Comparison of ENCODE assay signal across 10 cellular contexts in genomic region chr1:27135920-27136551, GRCh38. TPM values are rescaled to one million over a fixed set of nuclear protein-coding genes. Genes with fewer than 3 reads are reported as not detected.
A peak's percentile ranks its signal among the peaks of the same experiment; 100 is the strongest.
DNase-seq lines count a peak whose midpoint lies in the region; ATAC-seq and TF ChIP-seq lines count a peak whose summit lies in the region.
"Had no signal": no experiment of that assay in that cellular context is flagged by ENCODE, and none has a peak within 500 bp of the region (broad histone marks: within the 10 kb centered on the region; RNA-seq: fewer than 3 reads in every experiment).

No MANE protein-coding gene starts in this region.

- peak overlapping the region; percentile 98 to 100 (median 100) for H3K27ac Mint-ChIP-seq in CD4-positive, alpha-beta memory T cell
- H3K27ac Mint-ChIP-seq in neural progenitor cell: no peak overlapping the region

- peak overlapping the region; percentile 67 for H3K27ac ChIP-seq in CD4-positive, alpha-beta memory T cell (ENCODE audit: low read depth, low read length)
- H3K27ac ChIP-seq in HL-60 (replicated peaks) (peak overlapping the region; percentile 89), neural progenitor cell (no peak overlapping the region)
- H3K27ac ChIP-seq: SJSA1 had no signal

- H3K4me1 ChIP-seq in CD4-positive, alpha-beta memory T cell (ENCODE audit: insufficient read depth, low read length): peaks cover 31% of the 10 kb centered on the region
- peaks cover 7% of the 10 kb centered on the region for H3K4me1 ChIP-seq in neural progenitor cell

- ATAC-seq in GM21576 (IDR thresholded peaks at IDR 0.05; ENCODE audit: unreplicated experiment): no peak
- ATAC-seq in GM19324 (IDR thresholded peaks at IDR 0.05; ENCODE audit: low FRiP score, unreplicated experiment): no peak

- H3K4me3 ChIP-seq in CD4-positive, alpha-beta memory T cell (ENCODE audit: low read length in 2 of 2): peak overlapping the region in 1 of 2 donors; percentile 59
- H3K4me3 ChIP-seq in HL-60 (replicated peaks; ENCODE audit: insufficient read depth, low read length): no peak overlapping the region
- H3K4me3 ChIP-seq in astrocyte of the spinal cord (ENCODE audit: low read depth, low read length): no peak overlapping the region
- H3K4me3 ChIP-seq in neural progenitor cell: no peak overlapping the region
- H3K4me3 ChIP-seq: SJSA1, thyroid gland had no signal

- no peaks in the 10 kb centered on the region for H3K27me3 Mint-ChIP-seq in CD4-positive, alpha-beta memory T cell
- no peaks in the 10 kb centered on the region for H3K27me3 Mint-ChIP-seq in neural progenitor cell (ENCODE audit: insufficient read depth, low read depth)

- intact Hi-C loops in CD4-positive, alpha-beta memory T cell (cut with micrococcal nuclease): loop anchor here (2.0 kb wide), 1 partner anchor 23 kb away; no protein-coding TSS in a partner anchor

- TF ChIP-seq CTCF in HL-60 (IDR thresholded peaks at IDR 0.05; ENCODE audit: insufficient read depth, low read length): no peak
- peak; percentile 9 for TF ChIP-seq CTCF in astrocyte of the spinal cord (IDR thresholded peaks at IDR 0.05; ENCODE audit: low read depth, low read length)
- TF ChIP-seq CTCF in neural progenitor cell (IDR thresholded peaks at IDR 0.05): peak; percentile 43

- POLR2A ChIA-PET in CD4-positive, alpha-beta memory T cell (lab: Charles Lee; ENCODE audit: partially characterized antibody): interaction anchor here (0.7 to 15.1 kb wide), 9 partner anchors 9 to 1904 kb away, joined by 3 to 185 read pairs (median 4); partner anchors contain the start of genes SLC9A1, SYF2 and WDTC1

- H4K20me1 ChIP-seq in neural progenitor cell (ENCODE audit: low read depth): peaks cover 23% of the 10 kb centered on the region

- H3K36me3 ChIP-seq in CD4-positive, alpha-beta memory T cell (ENCODE audit: insufficient read depth, low read length): no peaks in the 10 kb centered on the region
- no peaks in the 10 kb centered on the region for H3K36me3 ChIP-seq in neural progenitor cell
- H3K36me3 ChIP-seq: SJSA1, thyroid gland had no signal

- no peak overlapping the region for H2AFZ ChIP-seq in neural progenitor cell (replicated peaks)

- peaks cover 4 to 6% of the 10 kb centered on the region in 2 donors for H3K36me3 Mint-ChIP-seq in CD4-positive, alpha-beta memory T cell
- H3K36me3 Mint-ChIP-seq in neural progenitor cell: peaks cover 2% of the 10 kb centered on the region

- H3K27me3 ChIP-seq in CD4-positive, alpha-beta memory T cell (ENCODE audit: insufficient read depth, low read length): no peaks in the 10 kb centered on the region
- H3K27me3 ChIP-seq in HL-60 (ENCODE audit: insufficient read depth, poor library complexity, severe bottlenecking) (no peaks in the 10 kb centered on the region), neural progenitor cell (no peaks in the 10 kb centered on the region)
- H3K27me3 ChIP-seq: SJSA1, thyroid gland had no signal

- H3K9ac ChIP-seq in neural progenitor cell: no peak overlapping the region

- H3F3A ChIP-seq in neural progenitor cell (ENCODE audit: low read depth): no peaks in the 10 kb centered on the region

- H3K79me2 ChIP-seq in neural progenitor cell (ENCODE audit: low read depth): no peaks in the 10 kb centered on the region

- H3K4me1 Mint-ChIP-seq in CD4-positive, alpha-beta memory T cell: peaks cover 25 to 52% (median 39%) of the 10 kb centered on the region in 4 donors
- peaks cover 26% of the 10 kb centered on the region for H3K4me1 Mint-ChIP-seq in neural progenitor cell

- H3K4me3 Mint-ChIP-seq in CD4-positive, alpha-beta memory T cell: peak overlapping the region in 6 of 8 donors; percentile 87 to 94 (median 92)
- no peak overlapping the region for H3K4me3 Mint-ChIP-seq in neural progenitor cell

- H3K9me3 ChIP-seq in CD4-positive, alpha-beta memory T cell (ENCODE audit: control insufficient read depth in 1 of 2, low read length in 2 of 2): no peaks in the 10 kb centered on the region
- no peaks in the 10 kb centered on the region for H3K9me3 ChIP-seq in neural progenitor cell (ENCODE audit: low read depth)
- H3K9me3 ChIP-seq: SJSA1, thyroid gland had no signal

- no peak overlapping the region for H3K4me2 ChIP-seq in neural progenitor cell

- no peaks in the 10 kb centered on the region for H3K9me3 Mint-ChIP-seq in CD4-positive, alpha-beta memory T cell
- no peaks in the 10 kb centered on the region for H3K9me3 Mint-ChIP-seq in neural progenitor cell

- DNase-seq in CD4-positive, alpha-beta memory T cell: peak in 1 of 5 donors; percentile 49
- DNase-seq in HL-60 (ENCODE audit: low read depth in 1 of 2, low spot score in 1 of 2) (no peak), astrocyte of the spinal cord (ENCODE audit: low read depth, low spot score) (no peak), neural progenitor cell (ENCODE audit: low spot score) (peak; percentile 60), SIG-M5 treated with dmso at 0.1 percent for 504 hours (lab: John Stamatoyannopoulos, UW; ENCODE audit: unreplicated experiment) (no peak), NCI-H2107 (lab: John Stamatoyannopoulos, UW) (no peak)
- DNase-seq: thyroid gland had no signal

- in situ Hi-C loops in astrocyte of the spinal cord (cut with HindIII; ENCODE audit: low sequenced_read_pairs): no loop called here

- CTCF ChIA-PET in CD4-positive, alpha-beta memory T cell (lab: Charles Lee; ENCODE audit: partially characterized antibody): interaction anchor here (1.5 to 12.4 kb wide), 3 partner anchors 18 to 38 kb away, joined by 3 to 137 read pairs (median 21); partner anchors contain the start of gene SLC9A1

RNA-seq across cellular contexts. Expression of gene SLC9A1, which starts 18.9 kb away (rescaled TPM):
- total RNA-seq in CD4-positive, alpha-beta memory T cell: 10 to 100 TPM; 11.4 to 13.2 TPM
- polyA plus RNA-seq in CD4-positive, alpha-beta memory T cell: 10 to 100 TPM in 1 of 2 donors, 1 to 10 TPM in 1; 2.1 to 15.0 TPM
- total RNA-seq in neural progenitor cell (ENCODE audit: low replicate concordance): 1.8 and 5.7 TPM in 2 replicates
